14 cellular contexts compared by ENCODE assay signal in the genomic region with DNA sequence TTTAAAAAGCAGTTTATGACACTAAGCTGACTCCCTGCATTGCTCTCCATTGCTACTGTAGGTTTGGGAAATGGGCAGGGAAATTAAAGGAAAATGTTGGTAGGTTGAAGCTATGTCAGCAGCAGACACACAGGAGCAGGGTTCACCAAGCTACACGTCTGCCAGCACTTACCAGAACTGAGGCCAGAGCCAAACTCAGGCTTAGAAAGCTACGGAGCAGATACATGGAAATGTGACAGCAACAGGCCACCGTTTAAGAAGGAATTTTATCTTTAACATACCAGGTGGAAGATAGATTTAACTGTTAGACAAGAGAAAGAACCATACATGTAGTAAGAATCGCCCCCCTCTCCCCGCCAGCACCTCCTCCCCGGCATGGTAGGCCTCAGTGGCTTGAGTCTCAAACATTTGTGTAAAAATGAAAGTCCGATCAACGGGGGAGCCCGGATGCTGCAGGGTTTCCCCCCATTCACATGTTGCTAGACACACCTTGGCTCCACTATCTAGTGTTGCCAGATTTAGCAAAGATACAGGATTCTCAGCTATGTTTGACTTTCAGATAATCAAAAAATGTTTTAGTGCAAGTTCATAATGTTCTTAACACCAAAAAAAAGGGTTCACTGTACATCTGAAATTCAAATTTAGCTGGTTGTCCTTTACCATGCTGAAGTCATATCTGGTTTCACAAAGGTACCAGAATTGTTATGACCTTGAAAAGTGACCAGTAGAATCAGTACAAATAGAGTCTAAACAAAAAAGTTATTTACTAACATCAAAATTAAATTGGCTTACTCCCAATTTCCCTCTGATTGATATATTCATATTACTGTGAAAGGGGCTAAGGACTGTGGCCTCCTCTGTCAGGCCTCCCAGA. TPM values are rescaled to one million over a fixed set of nuclear protein-coding genes. Genes with fewer than 3 reads are reported as not detected.
A peak's percentile ranks its signal among the peaks of the same experiment; 100 is the strongest.
DNase-seq lines count a peak whose midpoint lies in the region; ATAC-seq, FAIRE-seq and TF ChIP-seq lines count a peak whose summit lies in the region.
"Had no signal": no experiment of that assay in that cellular context is flagged by ENCODE, and none has a peak within 500 bp of the region (broad histone marks: within the 10 kb centered on the region; RNA-seq: fewer than 3 reads in every experiment).

No MANE protein-coding gene starts in this region.

- H3K36me3 Mint-ChIP-seq in IgD-negative memory B cell: no peaks in the 10 kb centered on the region

- ATAC-seq in GM18517 (IDR thresholded peaks at IDR 0.05; ENCODE audit: unreplicated experiment): peak; percentile 72
- peak; percentile 88 for ATAC-seq in GM21367 (IDR thresholded peaks at IDR 0.05; ENCODE audit: unreplicated experiment)
- peak; percentile 70 for ATAC-seq in HG02973 (IDR thresholded peaks at IDR 0.05; ENCODE audit: unreplicated experiment)
- ATAC-seq: activated CD8-positive, alpha-beta T cell treated with anti-CD3 and anti-CD28 coated beads for 36 hours; lower lobe of right lung; T-helper 17 cell had no signal

- H3K27ac Mint-ChIP-seq in IgD-negative memory B cell: peak overlapping the region in 2 of 3 donors; percentile 28 to 73
- H3K27ac Mint-ChIP-seq: activated CD8-positive, alpha-beta T cell treated with anti-CD3 and anti-CD28 coated beads for 36 hours; T-helper 17 cell had no signal

- H3K9me3 Mint-ChIP-seq in IgD-negative memory B cell: no peaks in the 10 kb centered on the region
- H3K9me3 Mint-ChIP-seq: activated CD8-positive, alpha-beta T cell treated with anti-CD3 and anti-CD28 coated beads for 36 hours had no signal

- peaks cover 4 to 12% (median 9%) of the 10 kb centered on the region in 3 donors for H3K4me1 Mint-ChIP-seq in IgD-negative memory B cell
- H3K4me1 Mint-ChIP-seq: T-helper 17 cell had no signal

- DNase-seq in NCI-H187 treated with DMSO at 0.1 percent for 48 hours (lab: John Stamatoyannopoulos, UW) (no peak), H54 (ENCODE audit: insufficient read length, low spot score) (no peak), NCI-H146 (lab: John Stamatoyannopoulos, UW) (no peak), DMS114 treated with DMSO at 0.1 percent for 48 hours (lab: John Stamatoyannopoulos, UW; ENCODE audit: unreplicated experiment) (no peak)
- DNase-seq: activated CD8-positive, alpha-beta T cell treated with anti-CD3 and anti-CD28 coated beads for 36 hours; activated naive CD4-positive, alpha-beta T cell; GF-D8; lower lobe of right lung; T-helper 17 cell had no signal

- no peak for FAIRE-seq in H54 (lab: Jason Lieb, UNC)
- FAIRE-seq: endometrium had no signal

- H3K4me3 Mint-ChIP-seq in IgD-negative memory B cell: peak overlapping the region in 3 of 4 donors; percentile 51 to 55 (median 53)
- H3K4me3 Mint-ChIP-seq: activated CD8-positive, alpha-beta T cell treated with anti-CD3 and anti-CD28 coated beads for 36 hours; T-helper 17 cell had no signal

- TF ChIP-seq POLR2A in H54 (IDR thresholded peaks at IDR 0.05; ENCODE audit: low read depth, low read length): no peak

- no peaks in the 10 kb centered on the region for H3K27me3 Mint-ChIP-seq in IgD-negative memory B cell

RNA-seq across cellular contexts. Expression of gene OR2T11, which starts 6.7 kb away (rescaled TPM):
- polyA plus RNA-seq in IgD-negative memory B cell: not detected

RNA-seq across cellular contexts. Expression of gene OR2T35, which starts 16.9 kb away (rescaled TPM):
- polyA plus RNA-seq in IgD-negative memory B cell: not detected

RNA-seq across cellular contexts. Expression of gene OR2T27, which starts 27.1 kb away (rescaled TPM):
- not detected for polyA plus RNA-seq in IgD-negative memory B cell

RNA-seq across cellular contexts. Expression of gene OR2T10, which starts 30.7 kb away (rescaled TPM):
- polyA plus RNA-seq in IgD-negative memory B cell: 0.39 TPM

RNA-seq across cellular contexts. Expression of gene OR2T34, which starts 53.7 kb away (rescaled TPM):
- polyA plus RNA-seq in IgD-negative memory B cell: not detected
